In the genomic region with DNA sequence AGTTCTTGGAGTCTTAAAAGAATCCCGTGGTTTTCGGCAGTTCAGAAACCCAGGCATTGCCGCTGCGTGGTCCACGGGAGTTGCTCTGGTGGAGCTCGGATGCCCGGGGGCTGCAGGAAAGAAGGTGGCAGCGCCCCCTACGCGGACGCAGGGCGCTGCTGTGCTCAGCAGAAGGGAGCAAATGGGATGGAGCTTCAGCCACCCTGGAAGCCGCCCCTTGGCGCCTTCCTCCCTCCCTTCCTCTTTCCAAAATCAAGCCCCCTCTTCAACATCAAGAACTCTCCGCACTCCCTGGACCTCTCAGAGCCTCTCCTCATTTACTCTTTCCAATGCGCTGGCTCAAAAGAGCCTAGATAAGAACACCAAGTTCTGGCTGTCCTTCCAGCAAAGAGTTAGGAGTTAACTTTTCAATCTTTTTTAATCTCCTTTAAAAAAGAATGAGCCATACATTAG, we compare ENCODE assay signal across 8 cellular contexts. TPM values are rescaled to one million over a fixed set of nuclear protein-coding genes. Genes with fewer than 3 reads are reported as not detected.
DNase-seq lines count a peak whose midpoint lies in the region; ATAC-seq and TF ChIP-seq lines count a peak whose summit lies in the region.

No MANE protein-coding gene starts in this region.

- intact Hi-C loops in esophagus squamous epithelium (cut with DNase I), result no loop called here

- peak overlapping the region; percentile 42 to 75 (median 52) for H3K4me3 ChIP-seq in esophagus squamous epithelium

- no peak for TF ChIP-seq POLR2A in esophagus squamous epithelium (IDR thresholded peaks at IDR 0.05)

- peaks cover 10 to 27% (median 12%) of the 10 kb centered on the region in 3 donors for H3K4me1 ChIP-seq in esophagus squamous epithelium

- ATAC-seq in HG03159 (IDR thresholded peaks at IDR 0.05; ENCODE audit: unreplicated experiment) (no peak), GM19397 (IDR thresholded peaks at IDR 0.05; ENCODE audit: unreplicated experiment) (no peak)

- DNase-seq in NCI-H524 treated with DMSO at 0.1 percent for 48 hours (lab: John Stamatoyannopoulos, UW) (peak; percentile 88), esophagus squamous epithelium (lab: John Stamatoyannopoulos, UW) (no peak), occipital lobe (lab: John Stamatoyannopoulos, UW) (peak; percentile 14), CD1c-positive myeloid dendritic cell (ENCODE audit: extremely low spot score) (no peak), 8988T (no peak)

- H3K27me3 ChIP-seq in esophagus squamous epithelium, result peaks cover 0 to 65% (median 2%) of the 10 kb centered on the region in 4 donors

- no peak overlapping the region for H3K27ac ChIP-seq in esophagus squamous epithelium

- H3K9me3 ChIP-seq in esophagus squamous epithelium, result no peaks in the 10 kb centered on the region

- H3K36me3 ChIP-seq in esophagus squamous epithelium, result no peaks in the 10 kb centered on the region

- whole genome bisulfite sequencing in esophagus squamous epithelium, 2 donors, result 0% methylated on average over 3 to 10 of the region's 16 CpGs

- peak; percentile 25 for TF ChIP-seq CTCF in GM12873 (IDR thresholded peaks at IDR 0.05; ENCODE audit: insufficient read depth, low read depth, low read length, missing control alignments)
- TF ChIP-seq CTCF in esophagus squamous epithelium (IDR thresholded peaks at IDR 0.05), result peak in 3 of 6 experiments; percentile 11 to 14 (median 14)

RNA-seq across cellular contexts. Expression of a gene that starts 0.9 kb away (rescaled TPM):
- total RNA-seq in esophagus squamous epithelium (1 to 10 TPM in 3 of 4 donors, under 1 TPM in 1; 0.68 to 2.1 (median 1.5) TPM), occipital lobe (4.4 TPM)

Comparison
In these comparisons a context has a peak if more than half of its experiments do, and no peak if none do; other contexts are left out.
1. DNase-seq: peak in NCI-H524 treated with DMSO at 0.1 percent for 48 hours (single experiment) and occipital lobe (single experiment); none in esophagus squamous epithelium (single experiment), CD1c-positive myeloid dendritic cell (single experiment) and 8988T (single experiment).